Comparison of ENCODE assay signal across 1 cellular context in the genomic region with DNA sequence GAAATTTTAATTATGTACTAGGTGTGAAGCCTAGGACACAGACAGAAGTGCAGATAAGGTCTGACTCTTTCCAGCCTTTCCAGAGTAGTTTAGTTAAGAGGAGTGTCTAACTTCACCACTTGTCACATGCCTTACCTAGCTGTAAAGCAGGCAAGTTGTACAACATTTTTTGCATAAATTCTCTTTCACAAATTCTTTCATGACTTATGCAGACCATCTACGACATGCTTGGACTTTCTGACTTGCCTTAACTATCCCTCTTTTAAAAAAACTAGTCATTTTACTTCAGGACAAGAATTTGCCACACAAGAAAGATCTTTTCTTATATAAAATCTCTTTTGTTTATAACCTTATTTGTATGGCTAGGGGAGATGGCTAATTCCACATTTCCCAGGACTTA.
TF ChIP-seq lines count a peak whose summit lies in the region.

No MANE protein-coding gene starts in this region.

TF ChIP-seq in HepG2, 621 proteins besides CTCF, POLR2A, EP300 and RAD21 (continued from another document):
- TF ChIP-seq, protein P1, sequence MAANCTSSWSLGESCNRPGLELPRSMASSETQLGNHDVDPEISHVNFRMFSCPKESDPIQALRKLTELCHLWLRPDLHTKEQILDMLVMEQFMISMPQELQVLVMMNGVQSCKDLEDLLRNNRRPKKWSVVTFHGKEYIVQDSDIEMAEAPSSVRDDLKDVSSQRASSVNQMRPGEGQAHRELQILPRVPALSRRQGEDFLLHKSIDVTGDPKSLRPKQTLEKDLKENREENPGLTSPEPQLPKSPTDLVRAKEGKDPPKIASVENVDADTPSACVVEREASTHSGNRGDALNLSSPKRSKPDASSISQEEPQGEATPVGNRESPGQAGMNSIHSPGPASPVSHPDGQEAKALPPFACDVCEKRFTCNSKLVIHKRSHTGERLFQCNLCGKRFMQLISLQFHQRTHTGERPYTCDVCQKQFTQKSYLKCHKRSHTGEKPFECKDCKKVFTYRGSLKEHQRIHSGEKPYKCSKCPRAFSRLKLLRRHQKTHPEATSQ (CRISPR knock-in tag; IDR thresholded peaks at IDR 0.05; ENCODE audit: borderline replicate concordance) = no peak
- TF ChIP-seq ZNF724P (CRISPR knock-in tag; IDR thresholded peaks at IDR 0.05; ENCODE audit: borderline replicate concordance) (peak; percentile 97), SSRP1 (CRISPR knock-in tag; IDR thresholded peaks at IDR 0.05) (no peak), PAWR (CRISPR knock-in tag; IDR thresholded peaks at IDR 0.05; ENCODE audit: borderline replicate concordance) (no peak), CEBPZ (IDR thresholded peaks at IDR 0.05; ENCODE audit: low read length) (peak; percentile 63; the same call in 1 of the 2 replicates), U2AF1 (optimal IDR thresholded peaks at IDR 0.05; ENCODE audit: low read depth, low read length) (no peak), ZFP36 (IDR thresholded peaks at IDR 0.05; ENCODE audit: borderline replicate concordance, low read depth, low read length, partially characterized antibody) (peak; percentile 95)
- TF ChIP-seq, protein P2, sequence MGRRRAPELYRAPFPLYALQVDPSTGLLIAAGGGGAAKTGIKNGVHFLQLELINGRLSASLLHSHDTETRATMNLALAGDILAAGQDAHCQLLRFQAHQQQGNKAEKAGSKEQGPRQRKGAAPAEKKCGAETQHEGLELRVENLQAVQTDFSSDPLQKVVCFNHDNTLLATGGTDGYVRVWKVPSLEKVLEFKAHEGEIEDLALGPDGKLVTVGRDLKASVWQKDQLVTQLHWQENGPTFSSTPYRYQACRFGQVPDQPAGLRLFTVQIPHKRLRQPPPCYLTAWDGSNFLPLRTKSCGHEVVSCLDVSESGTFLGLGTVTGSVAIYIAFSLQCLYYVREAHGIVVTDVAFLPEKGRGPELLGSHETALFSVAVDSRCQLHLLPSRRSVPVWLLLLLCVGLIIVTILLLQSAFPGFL (CRISPR knock-in tag; IDR thresholded peaks at IDR 0.05) = no peak
